ENCODE assay signal across 16 cellular contexts in genomic region chr7:104126411-104126841, GRCh38.
DNase-seq lines count a peak whose midpoint lies in the region; ATAC-seq and TF ChIP-seq lines count a peak whose summit lies in the region.
"Had no signal": no experiment of that assay in that cellular context is flagged by ENCODE, and none has a peak within 500 bp of the region (broad histone marks: within the 10 kb centered on the region; RNA-seq: fewer than 3 reads in every experiment).

No MANE protein-coding gene starts in this region.

- H3K9me3 Mint-ChIP-seq in GM23338 (no peaks in the 10 kb centered on the region), nephron progenitor cell (no peaks in the 10 kb centered on the region)
- H3K9me3 Mint-ChIP-seq: activated B cell treated with CpG ODN at 0.5 μM for 24 hours, immature natural killer cell had no signal

- ATAC-seq in GM23338 = no peak

- no peaks in the 10 kb centered on the region for H3F3A ChIP-seq in GM23338 (replicated peaks; ENCODE audit: low read depth)

- H4K20me1 ChIP-seq in GM23338 (replicated peaks; ENCODE audit: insufficient read depth) = no peaks in the 10 kb centered on the region

- H3K27ac Mint-ChIP-seq in GM23338 = peak overlapping the region; percentile 73
- peak overlapping the region; percentile 43 for H3K27ac Mint-ChIP-seq in nephron progenitor cell
- H3K27ac Mint-ChIP-seq: activated B cell treated with CpG ODN at 0.5 μM for 24 hours, mesothelial cell of epicardium had no signal

- H3K4me1 ChIP-seq in GM23338 (ENCODE audit: insufficient read depth) = no peaks in the 10 kb centered on the region; the same call in 1 of the 2 replicates

- H3K27me3 ChIP-seq in GM23338 (ENCODE audit: insufficient read depth) = no peaks in the 10 kb centered on the region

- TF ChIP-seq CTCF in GM23338 (conservative IDR thresholded peaks at IDR 0.05; ENCODE audit: low read depth in 2 of 2) = no peak
- TF ChIP-seq CTCF in astrocyte of the spinal cord (IDR thresholded peaks at IDR 0.05; ENCODE audit: low read depth, low read length) = no peak
- TF ChIP-seq CTCF in nephron progenitor cell (IDR thresholded peaks at IDR 0.05) = no peak

- in situ Hi-C loops in astrocyte of the spinal cord (cut with HindIII; ENCODE audit: low sequenced_read_pairs) = no loop called here

- peaks cover 19% of the 10 kb centered on the region for H3K4me1 Mint-ChIP-seq in GM23338
- peaks cover 14% of the 10 kb centered on the region for H3K4me1 Mint-ChIP-seq in nephron progenitor cell
- H3K4me1 Mint-ChIP-seq: activated B cell treated with CpG ODN at 0.5 μM for 24 hours had no signal

- no peaks in the 10 kb centered on the region for H3K79me2 ChIP-seq in GM23338 (replicated peaks; ENCODE audit: insufficient read depth)

- H3K27me3 Mint-ChIP-seq in GM23338 (ENCODE audit: insufficient read depth, low read depth, poor library complexity) (no peaks in the 10 kb centered on the region), nephron progenitor cell (ENCODE audit: low read depth, poor library complexity) (no peaks in the 10 kb centered on the region)
- H3K27me3 Mint-ChIP-seq: activated B cell treated with CpG ODN at 0.5 μM for 24 hours had no signal

- H3K4me3 Mint-ChIP-seq in GM23338 (no peak overlapping the region), nephron progenitor cell (no peak overlapping the region)
- H3K4me3 Mint-ChIP-seq: activated B cell treated with CpG ODN at 0.5 μM for 24 hours, immature natural killer cell, mesothelial cell of epicardium had no signal

- DNase-seq in GM23338 (ENCODE audit: low spot score) (peak; percentile 19), NCI-H345 treated with DMSO at 0.1 percent for 48 hours (lab: John Stamatoyannopoulos, UW; ENCODE audit: unreplicated experiment) (peak; percentile 74), astrocyte of the spinal cord (ENCODE audit: low read depth, low spot score) (peak; percentile 35), nephron progenitor cell (no peak), iPS-NIHi7 (ENCODE audit: extremely low spot score) (no peak), LoVo (ENCODE audit: low spot score) (no peak), OCI-M2 (lab: John Stamatoyannopoulos, UW; ENCODE audit: unreplicated experiment) (no peak)
- no peak for DNase-seq in activated T-cell treated with anti-CD3 and anti-CD28 coated beads, Interleukin-2, amount 50 U/mL, for 48 hours
- DNase-seq: activated B cell treated with CpG ODN at 0.5 μM for 24 hours; activated naive CD4-positive, alpha-beta T cell treated with anti-CD3 and anti-CD28 coated beads, Interleukin-2, amount 50 U/mL, for 16 hours; AML-193; immature natural killer cell; IMR-90; NCI-H1436 had no signal

- H3K36me3 ChIP-seq in GM23338 (ENCODE audit: insufficient read depth) = no peaks in the 10 kb centered on the region

- no peak overlapping the region for H3K27ac ChIP-seq in GM23338 (ENCODE audit: low read depth)

- no peak overlapping the region for H2AFZ ChIP-seq in GM23338

- H3K36me3 Mint-ChIP-seq in GM23338 (ENCODE audit: low read depth) = peaks cover 19% of the 10 kb centered on the region
- peaks cover 48% of the 10 kb centered on the region for H3K36me3 Mint-ChIP-seq in nephron progenitor cell (ENCODE audit: low read depth)

- H3K9me2 ChIP-seq in GM23338 (ENCODE audit: insufficient read depth) = no peaks in the 10 kb centered on the region; the same call in 1 of the 2 replicates

- H3K4me2 ChIP-seq in GM23338 = no peak overlapping the region
- H3K4me2 ChIP-seq: smooth muscle cell had no signal

- H3K4me3 ChIP-seq in GM23338 (no peak overlapping the region), astrocyte of the spinal cord (ENCODE audit: low read depth, low read length) (no peak overlapping the region)
- H3K4me3 ChIP-seq: smooth muscle cell had no signal

TF ChIP-seq in GM23338, 12 proteins besides CTCF, POLR2A, EP300 and RAD21 (continues in another document):
- TF ChIP-seq ZNF114 (CRISPR knock-in tag; IDR thresholded peaks at IDR 0.05) = no peak
- no peak for TF ChIP-seq NANOG (IDR thresholded peaks at IDR 0.05; ENCODE audit: borderline replicate concordance)
- no peak for TF ChIP-seq ZNF462 (CRISPR knock-in tag; IDR thresholded peaks at IDR 0.05)
- no peak for TF ChIP-seq ETS1 (IDR thresholded peaks at IDR 0.05)
- TF ChIP-seq JUNB (IDR thresholded peaks at IDR 0.05; ENCODE audit: unreplicated experiment) = no peak
- TF ChIP-seq EZH2phosphoT487 (IDR thresholded peaks at IDR 0.05; ENCODE audit: unreplicated experiment) = no peak
- no peak for TF ChIP-seq POLR2AphosphoS5 (IDR thresholded peaks at IDR 0.05; ENCODE audit: low read depth)
- no peak for TF ChIP-seq EZH2 (IDR thresholded peaks at IDR 0.05; ENCODE audit: low read depth, unreplicated experiment)

Comparison
In these comparisons a context has a peak if more than half of its experiments do, and no peak if none do; other contexts are left out.
1. DNase-seq: peak in GM23338 (single experiment), NCI-H345 treated with DMSO at 0.1 percent for 48 hours (single experiment) and astrocyte of the spinal cord (single experiment); none in nephron progenitor cell (single experiment), activated T-cell treated with anti-CD3 and anti-CD28 coated beads, Interleukin-2, amount 50 U/mL, for 48 hours (0 of 2), iPS-NIHi7 (single experiment), LoVo (single experiment) and OCI-M2 (single experiment).